Comparison of ENCODE assay signal across 20 cellular contexts in genomic region chr1:84267476-84267875, GRCh38. TPM values are rescaled to one million over a fixed set of nuclear protein-coding genes. Genes with fewer than 3 reads are reported as not detected.
"Had no signal": no experiment of that assay in that cellular context is flagged by ENCODE, and none has a peak within 500 bp of the region (broad histone marks: within the 10 kb centered on the region; RNA-seq: fewer than 3 reads in every experiment).

No MANE protein-coding gene starts in this region.

- DNase-seq: activated CD4-positive, alpha-beta memory T cell treated with anti-CD3 and anti-CD28 coated beads, Interleukin-2, amount 10 ng/mL, durations not matched to agents 7 days and 5 days; activated CD4-positive, alpha-beta T cell treated with anti-CD3 and anti-CD28 coated beads for 36 hours; activated CD4-positive, alpha-beta T cell treated with anti-CD3 and anti-CD28 coated beads, Interleukin-2, amount 50 U/mL, for 1 hour; activated gamma-delta T cell; activated naive CD4-positive, alpha-beta T cell treated with anti-CD3 and anti-CD28 coated beads for 36 hours; activated T-cell treated with anti-CD3 and anti-CD28 coated beads for 4 hours; activated T-cell treated with anti-CD3 and anti-CD28 coated beads, Interleukin-2, amount 50 U/mL, for 48 hours; brain microvascular endothelial cell; Kasumi-1; NCI-H1048; NCI-H146; NCI-H187 treated with DMSO at 0.1 percent for 48 hours; NCI-H2081 treated with DMSO at 0.1 percent for 48 hours; NCI-H446; NCI-H524; PC-3; SHP77 treated with DMSO at 0.1 percent for 48 hours; T-helper 17 cell; T-helper 9 cell had no signal

- ATAC-seq: activated CD4-positive, alpha-beta T cell treated with anti-CD3 and anti-CD28 coated beads for 36 hours; activated T-helper 17 cell treated with anti-CD3 and anti-CD28 coated beads, Interleukin-2, amount 50 U/mL, for 72 hours; PC-3; T-helper 17 cell had no signal

RNA-seq across cellular contexts. Expression of gene SAMD13, which starts 34.0 kb away (rescaled TPM):
- total RNA-seq: activated T-helper 17 cell treated with anti-CD3 and anti-CD28 coated beads, Interleukin-2, amount 50 U/mL, for 72 hours; T-helper 17 cell had no signal
